1 cellular context compared by ENCODE assay signal in genomic region chr9:136920832-136921231, GRCh38.
TF ChIP-seq lines count a peak whose summit lies in the region.

No MANE protein-coding gene starts in this region.

TF ChIP-seq in K562, 482 proteins besides CTCF, POLR2A, EP300 and RAD21:
- TF ChIP-seq NCOA1 (IDR thresholded peaks at IDR 0.05; ENCODE audit: low read depth) (no peak), POLR2G (IDR thresholded peaks at IDR 0.05; ENCODE audit: low read depth, low read length) (peak; percentile 10; the same call in 1 of the 2 replicates)
TF ChIP-seq in K562: peak in this region for 1.
